Comparison of ENCODE assay signal across 7 cellular contexts in genomic region chr6:166997348-166997747, GRCh38. TPM values are rescaled to one million over a fixed set of nuclear protein-coding genes. Genes with fewer than 3 reads are reported as not detected.
A peak's percentile ranks its signal among the peaks of the same experiment; 100 is the strongest.
DNase-seq lines count a peak whose midpoint lies in the region; ATAC-seq and TF ChIP-seq lines count a peak whose summit lies in the region.

No MANE protein-coding gene starts in this region.

- H3K79me2 ChIP-seq in GM23248 (ENCODE audit: insufficient read depth) (peaks cover 70% of the 10 kb centered on the region), SU-DHL-6 (ENCODE audit: insufficient read depth, low read length) (peaks cover 89% of the 10 kb centered on the region)

- no peaks in the 10 kb centered on the region for H4K20me1 ChIP-seq in GM23248 (ENCODE audit: insufficient read depth)
- H4K20me1 ChIP-seq in SU-DHL-6 (ENCODE audit: low read depth, low read length) = peaks cover 15% of the 10 kb centered on the region; the same call in 1 of the 2 replicates

- H3K9ac ChIP-seq in GM23248 (peak overlapping the region; percentile 82), SU-DHL-6 (ENCODE audit: low read length) (peak overlapping the region; percentile 96)

- H3K4me3 ChIP-seq in GM23248 (peak overlapping the region; percentile 89), SU-DHL-6 (ENCODE audit: insufficient read depth, low read length, poor library complexity, severe bottlenecking) (peak overlapping the region; percentile 91), fibroblast of mammary gland (ENCODE audit: control insufficient read depth, low read depth, low read length) (peak overlapping the region; percentile 80), psoas muscle (peak overlapping the region; percentile 86), suprapubic skin (no peak overlapping the region), esophagus muscularis mucosa (peak overlapping the region in 2 of 4 donors; percentile 97 to 99)

- ATAC-seq in psoas muscle = no peak

- peaks cover 8% of the 10 kb centered on the region; the same call in 1 of the 2 replicates for H3K4me1 ChIP-seq in GM23248 (ENCODE audit: insufficient read depth)
- H3K4me1 ChIP-seq in psoas muscle = peaks cover 17% of the 10 kb centered on the region
- H3K4me1 ChIP-seq in suprapubic skin = peaks cover 19% of the 10 kb centered on the region
- peaks cover 3 to 40% (median 34%) of the 10 kb centered on the region in 4 donors for H3K4me1 ChIP-seq in esophagus muscularis mucosa

- peak overlapping the region; percentile 40 for H3K4me2 ChIP-seq in GM23248 (ENCODE audit: unreplicated experiment)
- peak overlapping the region; percentile 50 for H3K4me2 ChIP-seq in SU-DHL-6 (ENCODE audit: low read depth, low read length, poor library complexity, severe bottlenecking)

- DNase-seq in GM23248 = no peak
- no peak for DNase-seq in fibroblast of mammary gland (ENCODE audit: low read depth)
- no peak for DNase-seq in psoas muscle
- no peak for DNase-seq in suprapubic skin (ENCODE audit: low spot score in 2 of 2)
- no peak for DNase-seq in esophagus muscularis mucosa (ENCODE audit: extremely low spot score)
- no peak for DNase-seq in HT-29 (ENCODE audit: low spot score)

- H2AFZ ChIP-seq in GM23248 (peak overlapping the region; percentile 81), SU-DHL-6 (ENCODE audit: low read depth, low read length, severe bottlenecking) (no peak overlapping the region)

- H3K27me3 ChIP-seq in GM23248 (replicated peaks; ENCODE audit: insufficient read depth) (no peaks in the 10 kb centered on the region), SU-DHL-6 (ENCODE audit: low read length) (no peaks in the 10 kb centered on the region), psoas muscle (ENCODE audit: insufficient read depth in 3 of 3, low read length in 2 of 3) (no peaks in the 10 kb centered on the region), suprapubic skin (no peaks in the 10 kb centered on the region), esophagus muscularis mucosa (no peaks in the 10 kb centered on the region)

- H3F3A ChIP-seq in GM23248 (ENCODE audit: insufficient read depth) (peaks cover 7% of the 10 kb centered on the region), SU-DHL-6 (ENCODE audit: insufficient read depth) (0 out of 2 replicates have a peak, but pooled peaks cover 6% of the 10 kb centered on the region)

- TF ChIP-seq EP300 in suprapubic skin (IDR thresholded peaks at IDR 0.05) = no peak
- TF ChIP-seq EP300 in esophagus muscularis mucosa (IDR thresholded peaks at IDR 0.05) = no peak

- no peaks in the 10 kb centered on the region for H3K9me2 ChIP-seq in GM23248 (ENCODE audit: insufficient read depth)
- no peaks in the 10 kb centered on the region for H3K9me2 ChIP-seq in SU-DHL-6 (replicated peaks; ENCODE audit: insufficient read depth, low read length)

- WGBS in GM23248 (ENCODE audit: low coverage in 1 of 2, low lambda C conversion rate in 2 of 2, missing lambda C conversion rate in 2 of 2), 2 experiments = 68 to 77% methylated on average over 3 of the region's 3 CpGs
- 74 to 89% (median 88%) methylated on average over 3 of the region's 3 CpGs for WGBS in psoas muscle, 3 donors
- 69% methylated on average over 3 of the region's 3 CpGs for whole genome bisulfite sequencing in suprapubic skin
- WGBS in esophagus muscularis mucosa = 76% methylated on average over 3 of the region's 3 CpGs

- in situ Hi-C loops in GM23248 (cut with MboI) = no loop called here

- H3K9me3 ChIP-seq in GM23248 (ENCODE audit: low read depth) (no peaks in the 10 kb centered on the region), SU-DHL-6 (ENCODE audit: insufficient read depth, low read length) (no peaks in the 10 kb centered on the region), psoas muscle (no peaks in the 10 kb centered on the region), suprapubic skin (no peaks in the 10 kb centered on the region), esophagus muscularis mucosa (no peaks in the 10 kb centered on the region)

- intact Hi-C loops in psoas muscle (cut with DNase I) (loop anchor here (5.0 kb wide), 1 partner anchor 40 kb away; the partner anchor contains the start of gene RNASET2 (in 2 of the 2)), esophagus muscularis mucosa (cut with DNase I) (loop anchor here (5.0 kb wide), 1 partner anchor 145 kb away; no protein-coding TSS in a partner anchor)

- H3K36me3 ChIP-seq in GM23248 (ENCODE audit: low read depth) = no peaks in the 10 kb centered on the region
- H3K36me3 ChIP-seq in SU-DHL-6 (ENCODE audit: low read length) = peaks cover 8% of the 10 kb centered on the region; the same call in 1 of the 2 replicates
- peaks cover 0 to 12% of the 10 kb centered on the region in 2 donors for H3K36me3 ChIP-seq in psoas muscle (ENCODE audit: insufficient read depth in 1 of 2, low read depth in 1 of 2)
- H3K36me3 ChIP-seq in suprapubic skin = no peaks in the 10 kb centered on the region
- H3K36me3 ChIP-seq in esophagus muscularis mucosa = peaks cover 0 to 2% (median 0%) of the 10 kb centered on the region in 4 donors

- TF ChIP-seq CTCF in SU-DHL-6 (IDR thresholded peaks at IDR 0.05; ENCODE audit: insufficient read depth, low read length, poor library complexity, severe bottlenecking) = no peak
- TF ChIP-seq CTCF in fibroblast of mammary gland (conservative IDR thresholded peaks at IDR 0.05; ENCODE audit: control insufficient read depth, insufficient read depth, low read depth, low read length) = no peak
- TF ChIP-seq CTCF in psoas muscle (IDR thresholded peaks at IDR 0.05) = no peak
- no peak for TF ChIP-seq CTCF in suprapubic skin (IDR thresholded peaks at IDR 0.05)
- TF ChIP-seq CTCF in esophagus muscularis mucosa (IDR thresholded peaks at IDR 0.05) = no peak

- TF ChIP-seq POLR2A in suprapubic skin (IDR thresholded peaks at IDR 0.05) = no peak
- TF ChIP-seq POLR2A in esophagus muscularis mucosa (IDR thresholded peaks at IDR 0.05; ENCODE audit: low read depth) = no peak

- H3K27ac ChIP-seq in GM23248 (peak overlapping the region; percentile 73), SU-DHL-6 (ENCODE audit: low read depth, low read length) (no peak overlapping the region), psoas muscle (no peak overlapping the region), suprapubic skin (no peak overlapping the region), esophagus muscularis mucosa (replicated peaks in 1 of 4) (no peak overlapping the region)

RNA-seq across cellular contexts. Expression of gene CEP43, which starts 1.8 kb away (rescaled TPM):
- 16.4 and 26.1 TPM in 2 replicates for total RNA-seq in GM23248 (2014; rRNA removed; shearing (Covaris generic))
- polyA plus RNA-seq in GM23248 (2016; fragmentation: Nextera tagmentation; extraction: Ambion mirVana) = 20.5 and 25.2 TPM in 2 replicates
- 1 to 10 TPM; 3.0 to 7.9 (median 5.8) TPM for total RNA-seq in psoas muscle
- 10 to 100 TPM in 1 of 3 donors, 1 to 10 TPM in 2; 3.7 to 18.8 (median 9.2) TPM for polyA plus RNA-seq in psoas muscle
- 10 to 100 TPM in 3 of 4 donors, 1 to 10 TPM in 1; 7.8 to 21.3 (median 11.2) TPM for total RNA-seq in suprapubic skin
- 10 to 100 TPM in 1 of 4 donors, 1 to 10 TPM in 3; 6.6 to 18.0 (median 8.3) TPM for total RNA-seq in esophagus muscularis mucosa
- 26.5 and 28.4 TPM in 2 replicates for total RNA-seq in HT-29 (2014; rRNA removed; shearing (Covaris generic))

RNA-seq across cellular contexts. Expression of gene RNASET2, which starts 41.0 kb away (rescaled TPM):
- 23.5 and 34.4 TPM in 2 replicates for total RNA-seq in GM23248 (2014; rRNA removed; shearing (Covaris generic))
- polyA plus RNA-seq in GM23248 (2016; fragmentation: Nextera tagmentation; extraction: Ambion mirVana) (26.8 and 28.9 TPM in 2 replicates), psoas muscle (1 to 10 TPM; 3.6 to 3.9 (median 3.7) TPM)
- total RNA-seq in psoas muscle (10 to 100 TPM in 1 of 4 donors, 1 to 10 TPM in 3; 2.8 to 10.1 (median 6.5) TPM), suprapubic skin (10 to 100 TPM; 36.3 to 62.5 (median 53.9) TPM), esophagus muscularis mucosa (10 to 100 TPM; 24.1 to 54.5 (median 30.4) TPM)
- total RNA-seq in HT-29 (2014; rRNA removed; shearing (Covaris generic)) = 270 and 281 TPM in 2 replicates
